Comparison of ENCODE assay signal across 13 cellular contexts in genomic region chr2:69767034-69767433, GRCh38. TPM values are rescaled to one million over a fixed set of nuclear protein-coding genes. Genes with fewer than 3 reads are reported as not detected.
A peak's percentile ranks its signal among the peaks of the same experiment; 100 is the strongest.
DNase-seq lines count a peak whose midpoint lies in the region; ATAC-seq, FAIRE-seq and TF ChIP-seq lines count a peak whose summit lies in the region.
"Had no signal": no experiment of that assay in that cellular context is flagged by ENCODE, and none has a peak within 500 bp of the region (broad histone marks: within the 10 kb centered on the region; RNA-seq: fewer than 3 reads in every experiment).

No MANE protein-coding gene starts in this region.

- no peak overlapping the region for H3K4me3 Mint-ChIP-seq in nephron
- no peak overlapping the region for H3K4me3 Mint-ChIP-seq in WTC11
- H3K4me3 Mint-ChIP-seq: activated CD4-positive, alpha-beta T cell treated with anti-CD3 and anti-CD28 coated beads, Interleukin-2, amount 10 ng/mL, durations not matched to agents 24 days and 14 days; activated naive CD8-positive, alpha-beta T cell treated with anti-CD3 and anti-CD28 coated beads, Interleukin-2, amount 50 U/mL, for 24 hours; CD4-positive, CD25-positive, alpha-beta regulatory T cell had no signal

- H3K36me3 Mint-ChIP-seq in nephron (ENCODE audit: low read depth) (no peaks in the 10 kb centered on the region), WTC11 (no peaks in the 10 kb centered on the region)
- H3K36me3 Mint-ChIP-seq: CD4-positive, CD25-positive, alpha-beta regulatory T cell had no signal

- no peak for TF ChIP-seq POLR2A in A549 (IDR thresholded peaks at IDR 0.05; ENCODE audit: low read length)

- peaks cover 97% of the 10 kb centered on the region for H3K4me1 ChIP-seq in A549

- H3K27ac ChIP-seq in A549, result peak overlapping the region; percentile 38 to 70; a peak in 5 of 6 replicates
- H3K27ac ChIP-seq in coronary artery, result peak overlapping the region; percentile 43 to 79

- POLR2A ChIA-PET in A549 (lab: Yijun Ruan, JAX) (interaction anchor here (1.5 kb wide), 1 partner anchor 11 kb away, joined by 3 read pairs; no protein-coding TSS in a partner anchor), WTC11 (lab: Charles Lee) (no interaction called here)

- H3K9me3 Mint-ChIP-seq in nephron, result no peaks in the 10 kb centered on the region
- H3K9me3 Mint-ChIP-seq in WTC11, result no peaks in the 10 kb centered on the region
- H3K9me3 Mint-ChIP-seq: activated naive CD8-positive, alpha-beta T cell treated with anti-CD3 and anti-CD28 coated beads, Interleukin-2, amount 50 U/mL, for 24 hours; CD4-positive, CD25-positive, alpha-beta regulatory T cell had no signal

- FAIRE-seq in A549 (lab: Jason Lieb, UNC), result no peak

- TF ChIP-seq EP300 in A549 (IDR thresholded peaks at IDR 0.05), result no peak

- TF ChIP-seq RAD21 in A549 (conservative IDR thresholded peaks at IDR 0.05 in 1 of 2, IDR thresholded peaks at IDR 0.05 in 1 of 2), result no peak

- 63% methylated on average over 3 of the region's 3 CpGs for WGBS in A549 (ENCODE audit: missing lambda C conversion rate)

- CTCF ChIA-PET in A549 (lab: Yijun Ruan, JAX) (interaction anchor here (1.0 to 4.0 kb wide), 7 partner anchors 10 to 61 kb away, joined by 3 to 31 read pairs (median 6); no protein-coding TSS in a partner anchor), WTC11 (lab: Charles Lee) (interaction anchor here (0.6 to 1.0 kb wide), 2 partner anchors 50 to 117 kb away, joined by 3 to 4 read pairs; no protein-coding TSS in a partner anchor)

- H3K4me3 ChIP-seq in A549, result no peak overlapping the region
- H3K4me3 ChIP-seq in coronary artery, result peak overlapping the region; percentile 21
- H3K4me3 ChIP-seq: sigmoid colon had no signal

- H3K27ac Mint-ChIP-seq in nephron (peak overlapping the region; percentile 66 to 93 (median 67)), WTC11 (no peak overlapping the region)
- H3K27ac Mint-ChIP-seq: activated CD4-positive, alpha-beta T cell treated with anti-CD3 and anti-CD28 coated beads, Interleukin-2, amount 10 ng/mL, durations not matched to agents 24 days and 14 days; activated naive CD8-positive, alpha-beta T cell treated with anti-CD3 and anti-CD28 coated beads, Interleukin-2, amount 50 U/mL, for 24 hours had no signal

- peak overlapping the region; percentile 42 for H3K4me2 ChIP-seq in A549

- H3K4me1 Mint-ChIP-seq in nephron (peaks cover 51% of the 10 kb centered on the region), WTC11 (peaks cover 14% of the 10 kb centered on the region)

- H3K9me3 ChIP-seq in A549, result no peaks in the 10 kb centered on the region
- H3K9me3 ChIP-seq: sigmoid colon had no signal

- no peak for DNase-seq in A549 (ENCODE audit: low read depth in 1 of 2, low spot score in 1 of 2)
- peak; percentile 30 for DNase-seq in HT1080 (ENCODE audit: low read depth)
- DNase-seq in coronary artery (ENCODE audit: low spot score), result no peak
- DNase-seq in NCI-H187 (lab: John Stamatoyannopoulos, UW), result no peak
- DNase-seq in WTC11 (ENCODE audit: low spot score), result no peak
- DNase-seq in stimulated activated naive CD4-positive, alpha-beta T cell treated with Interleukin-2 at 50 U/mL for 16 hours (lab: John Stamatoyannopoulos, UW), result no peak
- DNase-seq: activated CD4-positive, alpha-beta T cell treated with anti-CD3 and anti-CD28 coated beads, Interleukin-2, amount 10 ng/mL, durations not matched to agents 24 days and 14 days; activated naive CD8-positive, alpha-beta T cell treated with anti-CD3 and anti-CD28 coated beads, Interleukin-2, amount 50 U/mL, for 24 hours; CD4-positive, CD25-positive, alpha-beta regulatory T cell; Kasumi-1; sigmoid colon had no signal

- ATAC-seq in A549 (no peak; a peak in 1 of 6 replicates), WTC11 (no peak), HG02973 (IDR thresholded peaks at IDR 0.05; ENCODE audit: unreplicated experiment) (no peak)
- ATAC-seq: activated naive CD8-positive, alpha-beta T cell treated with anti-CD3 and anti-CD28 coated beads, Interleukin-2, amount 50 U/mL, for 24 hours had no signal

- no peaks in the 10 kb centered on the region for H3K27me3 Mint-ChIP-seq in nephron (ENCODE audit: low read depth)
- H3K27me3 Mint-ChIP-seq in WTC11 (ENCODE audit: low read depth), result no peaks in the 10 kb centered on the region
- H3K27me3 Mint-ChIP-seq: activated CD4-positive, alpha-beta T cell treated with anti-CD3 and anti-CD28 coated beads, Interleukin-2, amount 10 ng/mL, durations not matched to agents 24 days and 14 days; activated naive CD8-positive, alpha-beta T cell treated with anti-CD3 and anti-CD28 coated beads, Interleukin-2, amount 50 U/mL, for 24 hours; CD4-positive, CD25-positive, alpha-beta regulatory T cell had no signal

- TF ChIP-seq CTCF in A549 (IDR thresholded peaks at IDR 0.05) (no peak; the same call in 2 of the 3 replicates), coronary artery (IDR thresholded peaks at IDR 0.05) (no peak), nephron (IDR thresholded peaks at IDR 0.05; ENCODE audit: unreplicated experiment in 3 of 3) (peak in 1 of 3 experiments; percentile 9), WTC11 (IDR thresholded peaks at IDR 0.05) (no peak)

TF ChIP-seq in A549, 52 proteins besides CTCF, POLR2A, EP300 and RAD21:
- TF ChIP-seq EHF (CRISPR knock-in tag; IDR thresholded peaks at IDR 0.05) (no peak), ZSCAN20 (CRISPR knock-in tag; IDR thresholded peaks at IDR 0.05) (no peak), ZC3H11A (IDR thresholded peaks at IDR 0.05) (no peak), SREBF2 (IDR thresholded peaks at IDR 0.05) (no peak), JUN (IDR thresholded peaks at IDR 0.05) (0 out of 5 replicates have a peak, but pooled peaks of 1 of the 2 experiments have one; percentile 33)

TF ChIP-seq in WTC11, 78 proteins besides CTCF, POLR2A, EP300 and RAD21 (continues in another document):
- TF ChIP-seq ZBTB43 (CRISPR knock-in tag; IDR thresholded peaks at IDR 0.05), result no peak
- TF ChIP-seq, protein P1, sequence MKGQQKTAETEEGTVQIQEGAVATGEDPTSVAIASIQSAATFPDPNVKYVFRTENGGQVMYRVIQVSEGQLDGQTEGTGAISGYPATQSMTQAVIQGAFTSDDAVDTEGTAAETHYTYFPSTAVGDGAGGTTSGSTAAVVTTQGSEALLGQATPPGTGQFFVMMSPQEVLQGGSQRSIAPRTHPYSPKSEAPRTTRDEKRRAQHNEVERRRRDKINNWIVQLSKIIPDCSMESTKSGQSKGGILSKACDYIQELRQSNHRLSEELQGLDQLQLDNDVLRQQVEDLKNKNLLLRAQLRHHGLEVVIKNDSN (CRISPR knock-in tag; IDR thresholded peaks at IDR 0.05), result no peak
- no peak for TF ChIP-seq GABPB1 (CRISPR knock-in tag; IDR thresholded peaks at IDR 0.05)
- TF ChIP-seq, protein P2, sequence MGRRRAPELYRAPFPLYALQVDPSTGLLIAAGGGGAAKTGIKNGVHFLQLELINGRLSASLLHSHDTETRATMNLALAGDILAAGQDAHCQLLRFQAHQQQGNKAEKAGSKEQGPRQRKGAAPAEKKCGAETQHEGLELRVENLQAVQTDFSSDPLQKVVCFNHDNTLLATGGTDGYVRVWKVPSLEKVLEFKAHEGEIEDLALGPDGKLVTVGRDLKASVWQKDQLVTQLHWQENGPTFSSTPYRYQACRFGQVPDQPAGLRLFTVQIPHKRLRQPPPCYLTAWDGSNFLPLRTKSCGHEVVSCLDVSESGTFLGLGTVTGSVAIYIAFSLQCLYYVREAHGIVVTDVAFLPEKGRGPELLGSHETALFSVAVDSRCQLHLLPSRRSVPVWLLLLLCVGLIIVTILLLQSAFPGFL (CRISPR knock-in tag; IDR thresholded peaks at IDR 0.05; ENCODE audit: borderline replicate concordance), result no peak
- TF ChIP-seq, protein P3, sequence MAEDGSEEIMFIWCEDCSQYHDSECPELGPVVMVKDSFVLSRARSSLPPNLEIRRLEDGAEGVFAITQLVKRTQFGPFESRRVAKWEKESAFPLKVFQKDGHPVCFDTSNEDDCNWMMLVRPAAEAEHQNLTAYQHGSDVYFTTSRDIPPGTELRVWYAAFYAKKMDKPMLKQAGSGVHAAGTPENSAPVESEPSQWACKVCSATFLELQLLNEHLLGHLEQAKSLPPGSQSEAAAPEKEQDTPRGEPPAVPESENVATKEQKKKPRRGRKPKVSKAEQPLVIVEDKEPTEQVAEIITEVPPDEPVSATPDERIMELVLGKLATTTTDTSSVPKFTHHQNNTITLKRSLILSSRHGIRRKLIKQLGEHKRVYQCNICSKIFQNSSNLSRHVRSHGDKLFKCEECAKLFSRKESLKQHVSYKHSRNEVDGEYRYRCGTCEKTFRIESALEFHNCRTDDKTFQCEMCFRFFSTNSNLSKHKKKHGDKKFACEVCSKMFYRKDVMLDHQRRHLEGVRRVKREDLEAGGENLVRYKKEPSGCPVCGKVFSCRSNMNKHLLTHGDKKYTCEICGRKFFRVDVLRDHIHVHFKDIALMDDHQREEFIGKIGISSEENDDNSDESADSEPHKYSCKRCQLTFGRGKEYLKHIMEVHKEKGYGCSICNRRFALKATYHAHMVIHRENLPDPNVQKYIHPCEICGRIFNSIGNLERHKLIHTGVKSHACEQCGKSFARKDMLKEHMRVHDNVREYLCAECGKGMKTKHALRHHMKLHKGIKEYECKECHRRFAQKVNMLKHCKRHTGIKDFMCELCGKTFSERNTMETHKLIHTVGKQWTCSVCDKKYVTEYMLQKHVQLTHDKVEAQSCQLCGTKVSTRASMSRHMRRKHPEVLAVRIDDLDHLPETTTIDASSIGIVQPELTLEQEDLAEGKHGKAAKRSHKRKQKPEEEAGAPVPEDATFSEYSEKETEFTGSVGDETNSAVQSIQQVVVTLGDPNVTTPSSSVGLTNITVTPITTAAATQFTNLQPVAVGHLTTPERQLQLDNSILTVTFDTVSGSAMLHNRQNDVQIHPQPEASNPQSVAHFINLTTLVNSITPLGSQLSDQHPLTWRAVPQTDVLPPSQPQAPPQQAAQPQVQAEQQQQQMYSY (CRISPR knock-in tag; IDR thresholded peaks at IDR 0.05), result no peak

RNA-seq across cellular contexts. Expression of gene ANXA4, which starts 25.1 kb away (rescaled TPM):
- polyA plus RNA-seq in A549 (2011; rRNA removed), result 341 and 360 TPM in 2 replicates
- polyA plus RNA-seq in A549 (2012; cell fraction: cytosol; rRNA removed), result 322 and 418 TPM in 2 replicates
- 154 and 191 TPM in 2 replicates for polyA plus RNA-seq in A549 (2012; cell fraction: nucleus; rRNA removed)
- polyA plus RNA-seq in A549 (2017; fragmentation: RNase III; extraction: RNeasy Plus Mini Kit Qiagen cat#74134 plus additional on column Dnase treatment), result 514 to 554 TPM (median 521 TPM) in 3 replicates
- 342 and 464 TPM in 2 replicates for polyA minus RNA-seq in A549 (2011; rRNA and poly(A)+ RNA removed)
- total RNA-seq in HT1080 (2014; rRNA removed; shearing (Covaris generic)), result 24.6 and 36.2 TPM in 2 replicates
- 35.9 and 41.9 TPM in 2 replicates for polyA plus RNA-seq in HT1080 (2015; cell fraction: cytosol; rRNA removed)
- polyA plus RNA-seq in HT1080 (2015; cell fraction: nucleus; rRNA removed), result 45.9 and 56.2 TPM in 2 replicates
- total RNA-seq in WTC11 (2021), result 9.5 to 13.6 TPM (median 12.3 TPM) in 3 replicates
